11 cellular contexts compared by ENCODE assay signal in the genomic region with DNA sequence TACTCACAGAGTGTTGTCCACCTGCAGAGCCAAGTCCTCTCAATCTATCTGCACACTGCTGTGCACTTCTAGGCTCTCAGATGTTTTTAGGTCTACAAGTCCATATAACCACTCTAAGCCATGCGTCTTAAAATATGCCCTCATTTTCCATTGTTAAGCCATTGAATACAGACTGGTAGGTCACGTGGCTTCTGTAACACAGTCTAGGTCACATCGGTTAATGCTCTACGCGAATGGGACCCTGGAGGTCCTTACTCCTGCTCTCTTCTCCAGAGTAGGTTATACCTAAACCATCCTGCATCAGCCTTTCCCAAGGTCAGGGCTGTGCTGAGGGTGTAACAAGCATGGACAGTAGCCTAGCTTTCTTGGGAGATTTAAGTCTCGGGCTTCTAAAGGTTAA. TPM values are rescaled to one million over a fixed set of nuclear protein-coding genes. Genes with fewer than 3 reads are reported as not detected.
DNase-seq lines count a peak whose midpoint lies in the region; FAIRE-seq and TF ChIP-seq lines count a peak whose summit lies in the region.
"Had no signal": no experiment of that assay in that cellular context is flagged by ENCODE, and none has a peak within 500 bp of the region (broad histone marks: within the 10 kb centered on the region; RNA-seq: fewer than 3 reads in every experiment).

No MANE protein-coding gene starts in this region.

- H3K4me1 ChIP-seq in muscle layer of duodenum (ENCODE audit: control insufficient read depth in 1 of 2, insufficient read depth in 2 of 2, low read length in 2 of 2) (no peaks in the 10 kb centered on the region), mammary epithelial cell (ENCODE audit: insufficient read depth, low read length) (no peaks in the 10 kb centered on the region)

- H3K27me3 ChIP-seq in muscle layer of duodenum (ENCODE audit: low read depth, low read length): peaks cover 6% of the 10 kb centered on the region
- no peaks in the 10 kb centered on the region for H3K27me3 ChIP-seq in mammary epithelial cell (ENCODE audit: insufficient read depth, low read length)
- H3K27me3 ChIP-seq: brain microvascular endothelial cell had no signal

- CTCF ChIA-PET in mammary epithelial cell (lab: Charles Lee; ENCODE audit: low non-redundant PET): no interaction called here

- no peak overlapping the region for H3K9ac ChIP-seq in mammary epithelial cell (ENCODE audit: insufficient read depth, low read length)

- intact Hi-C loops in mammary epithelial cell (cut with micrococcal nuclease): no loop called here

- H3K36me3 Mint-ChIP-seq in activated naive CD4-positive, alpha-beta T cell treated with anti-CD3 and anti-CD28 coated beads, Interleukin-2, amount 50 U/mL, for 24 hours: peaks cover 36% of the 10 kb centered on the region

- H2AFZ ChIP-seq in mammary epithelial cell (ENCODE audit: low read depth, low read length): no peak overlapping the region

- 85% methylated on average over 6 of the region's 6 CpGs for WGBS in mammary epithelial cell (ENCODE audit: low coverage, missing lambda C conversion rate)

- H3K79me2 ChIP-seq in mammary epithelial cell (ENCODE audit: insufficient read depth, low read length): no peaks in the 10 kb centered on the region

- H3K9me3 Mint-ChIP-seq in activated naive CD4-positive, alpha-beta T cell treated with anti-CD3 and anti-CD28 coated beads, Interleukin-2, amount 50 U/mL, for 24 hours: no peaks in the 10 kb centered on the region

- H3K4me3 ChIP-seq in muscle layer of duodenum (ENCODE audit: low read depth in 1 of 2, low read length in 2 of 2) (peak overlapping the region; percentile 1 to 37), mammary epithelial cell (replicated peaks in 1 of 3; ENCODE audit: insufficient read depth in 1 of 3, low read depth in 2 of 3, low read length in 3 of 3) (no peak overlapping the region)

- FAIRE-seq in urothelium cell line (lab: Jason Lieb, UNC): no peak

- BruUV-seq in mammary epithelial cell (replicated peaks; lab: Mats Ljungman, UMichigan): no TSS peak

- H3K4me2 ChIP-seq in mammary epithelial cell (ENCODE audit: insufficient read depth, low read depth, low read length): no peak overlapping the region

- no peak for TF ChIP-seq CTCF in mammary epithelial cell (conservative IDR thresholded peaks at IDR 0.05 in 1 of 2, IDR thresholded peaks at IDR 0.05 in 1 of 2; ENCODE audit: extremely low read depth in 1 of 2, insufficient read depth in 1 of 2, low read depth in 1 of 2, low read length in 2 of 2)

- peak overlapping the region; percentile 95 for H3K27ac Mint-ChIP-seq in activated naive CD4-positive, alpha-beta T cell treated with anti-CD3 and anti-CD28 coated beads, Interleukin-2, amount 50 U/mL, for 24 hours

- no peaks in the 10 kb centered on the region for H3K9me3 ChIP-seq in muscle layer of duodenum (ENCODE audit: control insufficient read depth in 1 of 2, low read length in 2 of 2)
- H3K9me3 ChIP-seq in mammary epithelial cell (replicated peaks; ENCODE audit: insufficient read depth, low read length): no peaks in the 10 kb centered on the region

- peak overlapping the region; percentile 86 for H3K4me3 Mint-ChIP-seq in activated naive CD4-positive, alpha-beta T cell treated with anti-CD3 and anti-CD28 coated beads, Interleukin-2, amount 50 U/mL, for 24 hours

- dilution Hi-C loops in mammary epithelial cell (cut with HindIII; ENCODE audit: low sequenced_read_pairs): no loop called here

- H3K36me3 ChIP-seq in muscle layer of duodenum (ENCODE audit: control insufficient read depth in 1 of 2, insufficient read depth in 2 of 2, low read length in 2 of 2) (no peaks in the 10 kb centered on the region), mammary epithelial cell (ENCODE audit: insufficient read depth, low read length) (no peaks in the 10 kb centered on the region)
- H3K36me3 ChIP-seq: brain microvascular endothelial cell had no signal

- H4K20me1 ChIP-seq in mammary epithelial cell (ENCODE audit: insufficient read depth, low read length): no peaks in the 10 kb centered on the region

- in situ Hi-C loops in mammary epithelial cell (cut with MboI; ENCODE audit: low sequenced_read_pairs in 2 of 2): no loop called here

- no peaks in the 10 kb centered on the region for H3K27me3 Mint-ChIP-seq in activated naive CD4-positive, alpha-beta T cell treated with anti-CD3 and anti-CD28 coated beads, Interleukin-2, amount 50 U/mL, for 24 hours

- peaks cover 60% of the 10 kb centered on the region for H3K4me1 Mint-ChIP-seq in activated naive CD4-positive, alpha-beta T cell treated with anti-CD3 and anti-CD28 coated beads, Interleukin-2, amount 50 U/mL, for 24 hours

- DNase-seq in stimulated activated CD4-positive, alpha-beta T cell treated with anti-CD3 and anti-CD28 coated beads, Interleukin-15, amount 100 ng/mL, for 24 hours: peak; percentile 40
- no peak for DNase-seq in stimulated activated CD4-positive, alpha-beta T cell treated with anti-CD3 and anti-CD28 coated beads, Interleukin-2, amount 100 ng/mL, for 48 hours
- no peak for DNase-seq in NCI-H1694 treated with DMSO at 0.1 percent for 48 hours (lab: John Stamatoyannopoulos, UW)
- DNase-seq in middle frontal gyrus (ENCODE audit: extremely low spot score, low spot score): no peak
- no peak for DNase-seq in mammary epithelial cell
- DNase-seq in urothelium cell line (ENCODE audit: low spot score): no peak
- DNase-seq: brain microvascular endothelial cell, NCI-H226 had no signal

- H3K27ac ChIP-seq in muscle layer of duodenum (ENCODE audit: low read length) (peak overlapping the region; percentile 17), mammary epithelial cell (ENCODE audit: insufficient read depth, low read depth, low read length) (no peak overlapping the region)
- H3K27ac ChIP-seq: brain microvascular endothelial cell had no signal

RNA-seq across cellular contexts. Expression of gene JAML, which starts 0.8 kb away (rescaled TPM):
- total RNA-seq in mammary epithelial cell: not detected
- polyA plus RNA-seq in mammary epithelial cell: not detected
- polyA minus RNA-seq in mammary epithelial cell: not detected

RNA-seq across cellular contexts. Expression of gene MPZL3, which starts 28.2 kb away (rescaled TPM):
- 10 to 100 TPM; 10.9 to 25.7 TPM for total RNA-seq in mammary epithelial cell
- polyA plus RNA-seq in mammary epithelial cell: 4.3 TPM
- 25.3 TPM for polyA minus RNA-seq in mammary epithelial cell

RNA-seq across cellular contexts. Expression of gene MPZL2, which starts 40.1 kb away (rescaled TPM):
- total RNA-seq in mammary epithelial cell: 10 to 100 TPM; 82.5 to 92.3 TPM
- 82.9 TPM for polyA plus RNA-seq in mammary epithelial cell
- polyA minus RNA-seq in mammary epithelial cell: 105 TPM

RNA-seq across cellular contexts. Expression of gene SCN2B, which starts 47.6 kb away (rescaled TPM):
- total RNA-seq in mammary epithelial cell: 1 to 10 TPM in 1 of 2 donors, under 1 TPM in 1; 0.99 to 1.8 TPM
- 0.43 TPM for polyA plus RNA-seq in mammary epithelial cell
- not detected for polyA minus RNA-seq in mammary epithelial cell
- total RNA-seq: T-helper 1 cell treated with Interleukin-12 subunit alpha and Interleukin-12 subunit beta and Interleukin-4 antibody, amounts not matched to agents 30 ng/mL and 1 ng/mL, for 36 hours had no signal

Comparison
In these comparisons a context has a peak if more than half of its experiments do, and no peak if none do; other contexts are left out.
1. H3K4me3 ChIP-seq: peak in muscle layer of duodenum (2 of 2); none in mammary epithelial cell (0 of 3).